1 cellular context compared by ENCODE assay signal in genomic region chr3:45591547-45591912, GRCh38.
TF ChIP-seq lines count a peak whose summit lies in the region.

No MANE protein-coding gene starts in this region.

TF ChIP-seq in H1, 55 proteins besides CTCF, POLR2A, EP300 and RAD21:
- TF ChIP-seq RFX5 (IDR thresholded peaks at IDR 0.05; ENCODE audit: borderline replicate concordance, low read depth, low read length), result no peak
